12 cellular contexts compared by ENCODE assay signal in genomic region chr12:92552412-92553108, GRCh38.
DNase-seq lines count a peak whose midpoint lies in the region; ATAC-seq, FAIRE-seq and TF ChIP-seq lines count a peak whose summit lies in the region.
"Had no signal": no experiment of that assay in that cellular context is flagged by ENCODE, and none has a peak within 500 bp of the region (broad histone marks: within the 10 kb centered on the region; RNA-seq: fewer than 3 reads in every experiment).

No MANE protein-coding gene starts in this region.

- peak overlapping the region; percentile 54 for H3K4me2 ChIP-seq in A549
- H3K4me2 ChIP-seq in OCI-LY3 (ENCODE audit: low read length) = peak overlapping the region; percentile 40

- H2AFZ ChIP-seq in OCI-LY3 (ENCODE audit: low read depth, low read length) = no peak overlapping the region

- peak; percentile 37 to 74 for ATAC-seq in A549
- ATAC-seq in HG03432 (IDR thresholded peaks at IDR 0.05; ENCODE audit: unreplicated experiment) = no peak

- no peaks in the 10 kb centered on the region for H3K27me3 ChIP-seq in OCI-LY3 (ENCODE audit: low read depth, low read length)
- H3K27me3 ChIP-seq in esophagus muscularis mucosa = no peaks in the 10 kb centered on the region
- H3K27me3 ChIP-seq: upper lobe of left lung had no signal

- H4K20me1 ChIP-seq in OCI-LY3 (ENCODE audit: insufficient read depth, low read length) = no peaks in the 10 kb centered on the region

- no peaks in the 10 kb centered on the region for H3K79me2 ChIP-seq in OCI-LY3 (ENCODE audit: low read length)

- H3K4me1 ChIP-seq in A549 (peaks cover 22% of the 10 kb centered on the region), OCI-LY3 (ENCODE audit: low read length) (peaks cover 45% of the 10 kb centered on the region), esophagus muscularis mucosa (peaks cover 25 to 35% (median 33%) of the 10 kb centered on the region in 4 donors)

- TF ChIP-seq POLR2A in A549 (IDR thresholded peaks at IDR 0.05; ENCODE audit: low read length) (no peak), esophagus muscularis mucosa (IDR thresholded peaks at IDR 0.05; ENCODE audit: low read depth) (no peak)

- intact Hi-C loops in esophagus muscularis mucosa (cut with DNase I) = loop anchor here (10.0 kb wide), 1 partner anchor 408 kb away; the partner anchor contains the start of gene BTG1

- H3K27ac ChIP-seq in A549 = peak overlapping the region; percentile 59 to 83; a peak in 5 of 6 replicates
- H3K27ac ChIP-seq in OCI-LY3 (ENCODE audit: low read length) = peak overlapping the region; percentile 57
- peak overlapping the region in 3 of 4 donors; percentile 7 to 60 (median 55) for H3K27ac ChIP-seq in esophagus muscularis mucosa (replicated peaks in 1 of 4)

- H3K4me3 ChIP-seq in A549 (no peak overlapping the region), OCI-LY3 (ENCODE audit: low read length) (no peak overlapping the region), esophagus muscularis mucosa (no peak overlapping the region)
- H3K4me3 ChIP-seq: upper lobe of left lung had no signal

- 76% methylated on average over 3 of the region's 3 CpGs for WGBS in A549 (ENCODE audit: missing lambda C conversion rate)
- 96% methylated on average over 3 of the region's 3 CpGs for WGBS in esophagus muscularis mucosa

- H3K9me3 ChIP-seq in A549 = no peaks in the 10 kb centered on the region
- H3K9me3 ChIP-seq in OCI-LY3 (ENCODE audit: insufficient read depth, low read length) = no peaks in the 10 kb centered on the region
- H3K9me3 ChIP-seq in esophagus muscularis mucosa = no peaks in the 10 kb centered on the region
- H3K9me3 ChIP-seq: upper lobe of left lung had no signal

- TF ChIP-seq EP300 in A549 (IDR thresholded peaks at IDR 0.05) (no peak; a peak in 1 of 5 replicates), esophagus muscularis mucosa (IDR thresholded peaks at IDR 0.05) (no peak)

- H3K9ac ChIP-seq in OCI-LY3 (ENCODE audit: low read length) = no peak overlapping the region

- POLR2A ChIA-PET in A549 (lab: Yijun Ruan, JAX) = interaction anchor here (1.2 kb wide), 1 partner anchor 406 kb away, joined by 14 read pairs; the partner anchor contains the start of gene BTG1

- CTCF ChIA-PET in A549 (lab: Yijun Ruan, JAX) = interaction anchor here (1.0 to 1.3 kb wide), 3 partner anchors 14 to 50 kb away, joined by 3 to 4 read pairs (median 4); no protein-coding TSS in a partner anchor

- TF ChIP-seq RAD21 in A549 (conservative IDR thresholded peaks at IDR 0.05 in 1 of 2, IDR thresholded peaks at IDR 0.05 in 1 of 2) = no peak

- TF ChIP-seq CTCF in A549 (IDR thresholded peaks at IDR 0.05) (no peak), OCI-LY3 (IDR thresholded peaks at IDR 0.05; ENCODE audit: low read depth, low read length) (no peak), esophagus muscularis mucosa (IDR thresholded peaks at IDR 0.05) (no peak)

- DNase-seq in A549 (ENCODE audit: low read depth in 1 of 2, low spot score in 1 of 2) (peak in 1 of 2 experiments; percentile 64), esophagus muscularis mucosa (ENCODE audit: extremely low spot score) (no peak), mucosa of gallbladder (ENCODE audit: low spot score) (peak; percentile 77), NCI-H1092 treated with DMSO at 0.1 percent for 48 hours (lab: John Stamatoyannopoulos, UW) (no peak), HUDEP-2 (lab: John Stamatoyannopoulos, UW; ENCODE audit: unreplicated experiment in 76 of 76) (no peak)
- DNase-seq in activated CD4-positive, alpha-beta T cell treated with anti-CD3 and anti-CD28 coated beads for 48 hours = no peak
- DNase-seq: activated CD4-positive, alpha-beta T cell treated with anti-CD3 and anti-CD28 coated beads, Interleukin-2, amount 50 U/mL, for 1 hour; Karpas-422; nephron progenitor cell; upper lobe of left lung had no signal

- FAIRE-seq in A549 (lab: Jason Lieb, UNC) = no peak

- H3K36me3 ChIP-seq in OCI-LY3 (replicated peaks; ENCODE audit: low read depth, low read length) (no peaks in the 10 kb centered on the region), esophagus muscularis mucosa (no peaks in the 10 kb centered on the region)
- H3K36me3 ChIP-seq: upper lobe of left lung had no signal

TF ChIP-seq in A549, 52 proteins besides CTCF, POLR2A, EP300 and RAD21:
- TF ChIP-seq CEBPB (IDR thresholded peaks at IDR 0.05) (no peak), TP53 (CRISPR knock-in tag; IDR thresholded peaks at IDR 0.05) (no peak), ZNF302 (CRISPR knock-in tag; IDR thresholded peaks at IDR 0.05) (no peak), MAX (IDR thresholded peaks at IDR 0.05) (no peak), CHD2 (IDR thresholded peaks at IDR 0.05; ENCODE audit: low read length, partially characterized antibody) (no peak), MAZ (IDR thresholded peaks at IDR 0.05; ENCODE audit: borderline replicate concordance, low read depth, low read length) (no peak)
